ENCODE assay signal across 21 cellular contexts in the genomic region with DNA sequence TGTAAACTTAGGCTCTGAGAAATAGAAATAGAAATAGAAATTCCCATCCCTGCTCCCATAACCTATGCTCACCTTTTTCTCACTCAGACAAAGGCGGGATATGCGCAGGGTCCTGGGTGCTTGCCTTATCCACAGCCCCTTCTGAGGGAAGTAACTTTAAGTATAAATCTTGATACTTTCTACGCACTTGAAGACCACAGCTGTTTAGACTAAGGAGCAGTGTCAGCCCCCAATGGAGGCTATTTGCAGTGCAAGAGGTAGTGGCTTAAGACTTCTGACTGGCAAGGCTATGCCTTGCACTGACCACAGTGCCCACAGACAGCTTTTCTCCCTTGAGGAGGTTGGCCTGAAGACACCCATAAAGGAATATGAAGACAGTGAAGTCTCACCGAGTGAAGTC. TPM values are rescaled to one million over a fixed set of nuclear protein-coding genes. Genes with fewer than 3 reads are reported as not detected.
DNase-seq lines count a peak whose midpoint lies in the region; ATAC-seq and TF ChIP-seq lines count a peak whose summit lies in the region.
"Had no signal": no experiment of that assay in that cellular context is flagged by ENCODE, and none has a peak within 500 bp of the region (broad histone marks: within the 10 kb centered on the region; RNA-seq: fewer than 3 reads in every experiment).

No MANE protein-coding gene starts in this region.

- no peaks in the 10 kb centered on the region for H3K4me1 Mint-ChIP-seq in stimulated activated memory B cell treated with anti-CD40 and anti-IgM and Interleukin-4, amounts not matched to agents 10 μg/mL and 1 μg/mL and 100 μg/mL, for 72 hours

- H3K27ac ChIP-seq in upper lobe of right lung (no peak overlapping the region), right lobe of liver (no peak overlapping the region)

- peak; percentile 11 for DNase-seq in NCI-H69 (lab: John Stamatoyannopoulos, UW)
- no peak for DNase-seq in upper lobe of right lung
- no peak for DNase-seq in right lobe of liver
- DNase-seq in COLO668 (lab: John Stamatoyannopoulos, UW; ENCODE audit: unreplicated experiment), result no peak
- DNase-seq: ACHN; BE2C; C1 segment of cervical spinal cord; CD4-positive, CD25-positive, alpha-beta regulatory T cell; CD8-positive, alpha-beta memory T cell; DMS79; GDM1; GOT3; H7; HFFc6; IMR-90 had no signal

- TF ChIP-seq POLR2A in right lobe of liver (IDR thresholded peaks at IDR 0.05), result no peak

- intact Hi-C loops in upper lobe of right lung (cut with DNase I), result no loop called here
- intact Hi-C loops in right lobe of liver (cut with DNase I), result no loop called here

- no peaks in the 10 kb centered on the region for H3K27me3 Mint-ChIP-seq in stimulated activated memory B cell treated with anti-CD40 and anti-IgM and Interleukin-4, amounts not matched to agents 10 μg/mL and 1 μg/mL and 100 μg/mL, for 72 hours

- H3K36me3 ChIP-seq in upper lobe of right lung, result no peaks in the 10 kb centered on the region
- H3K36me3 ChIP-seq in right lobe of liver, result no peaks in the 10 kb centered on the region
- H3K36me3 ChIP-seq: BE2C had no signal

- no peak overlapping the region for H3K27ac Mint-ChIP-seq in stimulated activated memory B cell treated with anti-CD40 and anti-IgM and Interleukin-4, amounts not matched to agents 10 μg/mL and 1 μg/mL and 100 μg/mL, for 72 hours
- H3K27ac Mint-ChIP-seq: CD4-positive, CD25-positive, alpha-beta regulatory T cell; HFFc6 had no signal

- H3K9me3 Mint-ChIP-seq in stimulated activated memory B cell treated with anti-CD40 and anti-IgM and Interleukin-4, amounts not matched to agents 10 μg/mL and 1 μg/mL and 100 μg/mL, for 72 hours, result peaks cover 9% of the 10 kb centered on the region

- TF ChIP-seq CTCF in upper lobe of right lung (IDR thresholded peaks at IDR 0.05) (no peak), right lobe of liver (IDR thresholded peaks at IDR 0.05) (no peak)

- H3K27me3 ChIP-seq in upper lobe of right lung (no peaks in the 10 kb centered on the region), right lobe of liver (no peaks in the 10 kb centered on the region)
- H3K27me3 ChIP-seq: BE2C had no signal

- H3K4me3 ChIP-seq in upper lobe of right lung, result no peak overlapping the region
- H3K4me3 ChIP-seq in right lobe of liver, result no peak overlapping the region
- H3K4me3 ChIP-seq: K562 had no signal

- no peak overlapping the region for H3K4me3 Mint-ChIP-seq in stimulated activated memory B cell treated with anti-CD40 and anti-IgM and Interleukin-4, amounts not matched to agents 10 μg/mL and 1 μg/mL and 100 μg/mL, for 72 hours
- H3K4me3 Mint-ChIP-seq: CD4-positive, CD25-positive, alpha-beta regulatory T cell; CD8-positive, alpha-beta memory T cell; HFFc6 had no signal

- WGBS in right lobe of liver (ENCODE audit: insufficient coverage, low coverage, low lambda C conversion rate, missing lambda C conversion rate), result 80% methylated on average over 4 of the region's 4 CpGs

- ATAC-seq in GM19463 (IDR thresholded peaks at IDR 0.05; ENCODE audit: unreplicated experiment) (peak; percentile 55), HG02610 (IDR thresholded peaks at IDR 0.05; ENCODE audit: unreplicated experiment) (peak; percentile 38), upper lobe of right lung (no peak), right lobe of liver (no peak)
- peak; percentile 49 for ATAC-seq in stimulated activated memory B cell treated with anti-CD40 and anti-IgM and Interleukin-4, amounts not matched to agents 10 μg/mL and 1 μg/mL and 100 μg/mL, for 72 hours
- ATAC-seq: HCT116, K562 had no signal

- H3K36me3 Mint-ChIP-seq in stimulated activated memory B cell treated with anti-CD40 and anti-IgM and Interleukin-4, amounts not matched to agents 10 μg/mL and 1 μg/mL and 100 μg/mL, for 72 hours, result peaks cover 8% of the 10 kb centered on the region
- H3K36me3 Mint-ChIP-seq: CD4-positive, CD25-positive, alpha-beta regulatory T cell; CD8-positive, alpha-beta memory T cell had no signal

- H3K4me1 ChIP-seq in upper lobe of right lung (no peaks in the 10 kb centered on the region), right lobe of liver (peaks cover 0 to 6% (median 0%) of the 10 kb centered on the region in 4 donors)
- H3K4me1 ChIP-seq: Caco-2 had no signal

- H3K9me3 ChIP-seq in upper lobe of right lung (no peaks in the 10 kb centered on the region), right lobe of liver (no peaks in the 10 kb centered on the region)
- H3K9me3 ChIP-seq: BE2C, Caco-2 had no signal

RNA-seq across cellular contexts. Expression of a gene that starts 35.2 kb away (rescaled TPM):
- not detected for total RNA-seq in upper lobe of right lung
- 1 to 10 TPM in 1 of 6 experiments, under 1 TPM in 5; 0.18 to 1.6 (median 0.33) TPM for total RNA-seq in right lobe of liver
- total RNA-seq: Caco-2; CD4-positive, CD25-positive, alpha-beta regulatory T cell; CD8-positive, alpha-beta memory T cell; HFFc6; IMR-90 had no signal

Comparison
In these comparisons a context has a peak if more than half of its experiments do, and no peak if none do; other contexts are left out.
1. ATAC-seq: peak in GM19463 (single experiment), HG02610 (single experiment) and stimulated activated memory B cell treated with anti-CD40 and anti-IgM and Interleukin-4, amounts not matched to agents 10 μg/mL and 1 μg/mL and 100 μg/mL, for 72 hours (single experiment); none in upper lobe of right lung (single experiment) and right lobe of liver (0 of 4).